Comparison of ENCODE assay signal across 8 cellular contexts in genomic region chr19:49580264-49581006, GRCh38. TPM values are rescaled to one million over a fixed set of nuclear protein-coding genes. Genes with fewer than 3 reads are reported as not detected.
DNase-seq lines count a peak whose midpoint lies in the region; ATAC-seq, FAIRE-seq and TF ChIP-seq lines count a peak whose summit lies in the region.

A gene with protein sequence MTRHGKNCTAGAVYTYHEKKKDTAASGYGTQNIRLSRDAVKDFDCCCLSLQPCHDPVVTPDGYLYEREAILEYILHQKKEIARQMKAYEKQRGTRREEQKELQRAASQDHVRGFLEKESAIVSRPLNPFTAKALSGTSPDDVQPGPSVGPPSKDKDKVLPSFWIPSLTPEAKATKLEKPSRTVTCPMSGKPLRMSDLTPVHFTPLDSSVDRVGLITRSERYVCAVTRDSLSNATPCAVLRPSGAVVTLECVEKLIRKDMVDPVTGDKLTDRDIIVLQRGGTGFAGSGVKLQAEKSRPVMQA (minus strand): TSS chr19:49580556. CDS start chr19:49560691, 19,865 bp downstream.

- H3K27me3 ChIP-seq in colonic mucosa: no peaks in the 10 kb centered on the region

- peak within 1 kb of the TSS; percentile 71 for H3K4me3 ChIP-seq in colonic mucosa

- H3K4me1 Mint-ChIP-seq in activated CD4-positive, alpha-beta T cell treated with anti-CD3 and anti-CD28 coated beads, Interleukin-2, amount 10 ng/mL, durations not matched to agents 24 days and 14 days: peaks cover 25% of the 10 kb centered on the region

- peak within 1 kb of the TSS; percentile 79 to 96 for H3K9ac ChIP-seq in colonic mucosa (ENCODE audit: low read depth in 2 of 2, low read length in 2 of 2)

- H3K27ac ChIP-seq in colonic mucosa: peak within 1 kb of the TSS; percentile 81

- H3K27me3 Mint-ChIP-seq in activated CD4-positive, alpha-beta T cell treated with anti-CD3 and anti-CD28 coated beads, Interleukin-2, amount 10 ng/mL, durations not matched to agents 24 days and 14 days: peaks cover 3% of the 10 kb centered on the region

- no peak for TF ChIP-seq CTCF in colonic mucosa (IDR thresholded peaks at IDR 0.05)

- peak; percentile 97 for FAIRE-seq in GM19239 (lab: Jason Lieb, UNC)

- H3K9me3 ChIP-seq in colonic mucosa: no peaks in the 10 kb centered on the region

- peak; percentile 81 for ATAC-seq in HG03442 (IDR thresholded peaks at IDR 0.05; ENCODE audit: unreplicated experiment)

- DNase-seq in AML-193 (lab: John Stamatoyannopoulos, UW) (peak; percentile 89 to 95), GM19239 (ENCODE audit: insufficient read length, low spot score) (peak; percentile 80), NCI-H69 (lab: John Stamatoyannopoulos, UW) (peak; percentile 98), colonic mucosa (peak; percentile 97), left kidney (ENCODE audit: low read depth, low spot score) (peak; percentile 98)
- DNase-seq in activated CD4-positive, alpha-beta T cell treated with anti-CD3 and anti-CD28 coated beads, Interleukin-2, amount 10 ng/mL, durations not matched to agents 24 days and 14 days: peak; percentile 99
- peak; percentile 97 for DNase-seq in stimulated activated CD4-positive, alpha-beta T cell treated with anti-CD3 and anti-CD28 coated beads, Interleukin-1b, Interleukin-23, amount 100 ng/mL, for 48 hours

- no peaks in the 10 kb centered on the region for H3K36me3 ChIP-seq in colonic mucosa

- peak within 1 kb of the TSS; percentile 93 for H3K27ac Mint-ChIP-seq in activated CD4-positive, alpha-beta T cell treated with anti-CD3 and anti-CD28 coated beads, Interleukin-2, amount 10 ng/mL, durations not matched to agents 24 days and 14 days

- H3K4me1 ChIP-seq in colonic mucosa: peaks cover 12% of the 10 kb centered on the region

- H3K36me3 Mint-ChIP-seq in activated CD4-positive, alpha-beta T cell treated with anti-CD3 and anti-CD28 coated beads, Interleukin-2, amount 10 ng/mL, durations not matched to agents 24 days and 14 days (ENCODE audit: low read depth): peaks cover 16% of the 10 kb centered on the region

- no peaks in the 10 kb centered on the region for H3K9me3 Mint-ChIP-seq in activated CD4-positive, alpha-beta T cell treated with anti-CD3 and anti-CD28 coated beads, Interleukin-2, amount 10 ng/mL, durations not matched to agents 24 days and 14 days

- peak within 1 kb of the TSS; percentile 97 for H3K4me3 Mint-ChIP-seq in activated CD4-positive, alpha-beta T cell treated with anti-CD3 and anti-CD28 coated beads, Interleukin-2, amount 10 ng/mL, durations not matched to agents 24 days and 14 days

- intact Hi-C loops in activated CD4-positive, alpha-beta T cell treated with anti-CD3 and anti-CD28 coated beads, Interleukin-2, amount 10 ng/mL, durations not matched to agents 24 days and 14 days (cut with micrococcal nuclease): loop anchor here (1.0 kb wide), 1 partner anchor 10 kb away; no protein-coding TSS in a partner anchor
- intact Hi-C loops in colonic mucosa (cut with DNase I): no loop called here

RNA-seq across cellular contexts. Expression of the gene that starts here (rescaled TPM):
- total RNA-seq in activated CD4-positive, alpha-beta T cell treated with anti-CD3 and anti-CD28 coated beads, Interleukin-2, amount 10 ng/mL, durations not matched to agents 24 days and 14 days: 66.1 and 68.5 TPM in 2 replicates
- total RNA-seq in colonic mucosa: 10 to 100 TPM; 63.2 to 91.2 TPM

Comparison
In these comparisons a context has a peak if more than half of its experiments do, and no peak if none do; other contexts are left out.
1. Peak in every context shown above with its lines: DNase-seq, ATAC-seq, H3K4me3 ChIP-seq and H3K27ac ChIP-seq.